14 cellular contexts compared by ENCODE assay signal in the genomic region with DNA sequence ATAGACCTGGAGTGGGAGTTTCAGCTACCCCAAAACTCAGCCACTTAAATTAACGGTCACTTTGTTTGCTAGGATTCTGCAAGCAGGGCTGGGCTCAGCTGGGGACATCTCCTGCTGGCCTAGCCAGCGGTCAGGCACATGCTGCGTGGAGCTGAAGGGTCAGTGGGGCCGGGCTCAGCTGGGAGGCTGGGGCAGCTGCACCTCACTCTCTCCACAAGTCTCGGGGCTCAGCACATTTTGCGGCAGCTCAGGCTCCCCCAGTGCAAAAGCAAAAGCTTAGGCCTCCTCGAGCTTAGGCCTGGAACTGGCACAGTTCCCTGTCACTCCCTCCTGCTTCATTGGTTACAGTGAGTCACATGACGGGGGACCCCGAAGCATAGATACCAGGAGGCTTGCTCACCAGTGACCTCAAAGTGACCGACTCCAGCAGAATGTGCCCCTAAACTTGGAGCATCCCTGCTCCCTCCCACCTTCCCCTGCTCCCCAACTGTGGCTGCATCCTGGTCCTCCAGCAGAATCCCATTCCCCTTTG.
DNase-seq lines count a peak whose midpoint lies in the region; ATAC-seq and TF ChIP-seq lines count a peak whose summit lies in the region.
"Had no signal": no experiment of that assay in that cellular context is flagged by ENCODE, and none has a peak within 500 bp of the region (broad histone marks: within the 10 kb centered on the region; RNA-seq: fewer than 3 reads in every experiment).

No MANE protein-coding gene starts in this region.

- H3K27me3 ChIP-seq in esophagus muscularis mucosa = peaks cover 0 to 20% (median 0%) of the 10 kb centered on the region in 4 donors
- H3K27me3 ChIP-seq in naive thymus-derived CD4-positive, alpha-beta T cell (ENCODE audit: control insufficient read depth in 2 of 2, insufficient read depth in 2 of 2, low read length in 2 of 2) = no peaks in the 10 kb centered on the region

- H3K4me3 Mint-ChIP-seq in naive thymus-derived CD4-positive, alpha-beta T cell = no peak overlapping the region
- H3K4me3 Mint-ChIP-seq: CD4-positive, CD25-positive, alpha-beta regulatory T cell had no signal

- DNase-seq in ELR (ENCODE audit: low read depth) (peak; percentile 27), M059J (ENCODE audit: low read depth) (peak; percentile 53), esophagus muscularis mucosa (ENCODE audit: extremely low spot score) (peak; percentile 78), globus pallidus (ENCODE audit: low spot score) (no peak), HCEC 1CT (no peak)
- DNase-seq in naive thymus-derived CD4-positive, alpha-beta T cell = no peak
- DNase-seq: ACHN; CD4-positive, CD25-positive, alpha-beta regulatory T cell; DMS53; KBM-7 had no signal

- no peaks in the 10 kb centered on the region for H3K4me1 Mint-ChIP-seq in naive thymus-derived CD4-positive, alpha-beta T cell
- H3K4me1 Mint-ChIP-seq: CD4-positive, CD25-positive, alpha-beta regulatory T cell had no signal

- no peak overlapping the region for H3K27ac ChIP-seq in esophagus muscularis mucosa (replicated peaks in 1 of 4)
- H3K27ac ChIP-seq in naive thymus-derived CD4-positive, alpha-beta T cell (ENCODE audit: low read depth, low read length) = no peak overlapping the region
- H3K27ac ChIP-seq: BLaER1 treated with 17β-estradiol and CSF1 and Interleukin-3, amounts not matched to agents 10 nM and 100 nM; HL-60 had no signal

- no peaks in the 10 kb centered on the region for H3K36me3 ChIP-seq in esophagus muscularis mucosa
- no peaks in the 10 kb centered on the region for H3K36me3 ChIP-seq in naive thymus-derived CD4-positive, alpha-beta T cell (ENCODE audit: control insufficient read depth in 2 of 3, insufficient read depth in 3 of 3, low read length in 3 of 3)
- H3K36me3 ChIP-seq: HAP-1 had no signal

- H3K36me3 Mint-ChIP-seq in naive thymus-derived CD4-positive, alpha-beta T cell = peaks cover 0 to 11% (median 0%) of the 10 kb centered on the region in 5 donors

- TF ChIP-seq EP300 in esophagus muscularis mucosa (IDR thresholded peaks at IDR 0.05) = no peak

- no peak for ATAC-seq in GM19397 (IDR thresholded peaks at IDR 0.05; ENCODE audit: unreplicated experiment)
- no peak for ATAC-seq in naive thymus-derived CD4-positive, alpha-beta T cell

- POLR2A ChIA-PET in naive thymus-derived CD4-positive, alpha-beta T cell (lab: Charles Lee) = no interaction called here

- peaks cover 4 to 26% (median 12%) of the 10 kb centered on the region in 11 donors for H3K9me3 Mint-ChIP-seq in naive thymus-derived CD4-positive, alpha-beta T cell

- no peak for TF ChIP-seq CTCF in esophagus muscularis mucosa (IDR thresholded peaks at IDR 0.05)

- peaks cover 0 to 18% (median 7%) of the 10 kb centered on the region in 4 donors for H3K9me3 ChIP-seq in esophagus muscularis mucosa
- peaks cover 0 to 20% (median 0%) of the 10 kb centered on the region in 3 experiments for H3K9me3 ChIP-seq in naive thymus-derived CD4-positive, alpha-beta T cell (ENCODE audit: control insufficient read depth in 2 of 3, low read length in 3 of 3)
- H3K9me3 ChIP-seq: HAP-1 had no signal

- 96% methylated on average over 4 of the region's 10 CpGs for WGBS in esophagus muscularis mucosa

- intact Hi-C loops in esophagus muscularis mucosa (cut with DNase I) = no loop called here
- intact Hi-C loops in naive thymus-derived CD4-positive, alpha-beta T cell (cut with micrococcal nuclease) = no loop called here

- H3K4me3 ChIP-seq in esophagus muscularis mucosa = no peak overlapping the region
- H3K4me3 ChIP-seq in naive thymus-derived CD4-positive, alpha-beta T cell (ENCODE audit: low read length) = no peak overlapping the region
- H3K4me3 ChIP-seq: BLaER1 treated with 17β-estradiol and CSF1 and Interleukin-3, amounts not matched to agents 10 nM and 100 nM; HAP-1 had no signal

- H3K27me3 Mint-ChIP-seq in naive thymus-derived CD4-positive, alpha-beta T cell = peaks cover 0 to 22% (median 7%) of the 10 kb centered on the region in 5 donors
- H3K27me3 Mint-ChIP-seq: CD4-positive, CD25-positive, alpha-beta regulatory T cell had no signal

- no peaks in the 10 kb centered on the region for H3K4me1 ChIP-seq in esophagus muscularis mucosa
- no peaks in the 10 kb centered on the region for H3K4me1 ChIP-seq in naive thymus-derived CD4-positive, alpha-beta T cell (ENCODE audit: control insufficient read depth in 2 of 2, insufficient read depth in 2 of 2, low read length in 2 of 2)
- H3K4me1 ChIP-seq: HAP-1 had no signal

- no peak overlapping the region for H3K27ac Mint-ChIP-seq in naive thymus-derived CD4-positive, alpha-beta T cell

- TF ChIP-seq POLR2A in esophagus muscularis mucosa (IDR thresholded peaks at IDR 0.05; ENCODE audit: low read depth) = no peak

- CTCF ChIA-PET in naive thymus-derived CD4-positive, alpha-beta T cell (lab: Charles Lee) = no interaction called here

Comparison
In these comparisons a context has a peak if more than half of its experiments do, and no peak if none do; other contexts are left out.
1. DNase-seq: peak in ELR (single experiment), M059J (single experiment) and esophagus muscularis mucosa (single experiment); none in globus pallidus (single experiment), HCEC 1CT (single experiment) and naive thymus-derived CD4-positive, alpha-beta T cell (0 of 9).